ENCODE assay signal across 8 cellular contexts in genomic region chr18:77062518-77063003, GRCh38.
A peak's percentile ranks its signal among the peaks of the same experiment; 100 is the strongest.
DNase-seq lines count a peak whose midpoint lies in the region; ATAC-seq, FAIRE-seq and TF ChIP-seq lines count a peak whose summit lies in the region.

No MANE protein-coding gene starts in this region.

- peaks cover 79% of the 10 kb centered on the region for H3K4me1 Mint-ChIP-seq in activated naive CD8-positive, alpha-beta T cell treated with anti-CD3 and anti-CD28 coated beads for 36 hours
- H3K4me1 Mint-ChIP-seq in natural killer cell treated with Interleukin-12 subunit alpha and Interleukin-12 subunit beta and Interleukin-15 and Interleukin-18, amount 100 ng/mL, for 72 hours (ENCODE audit: low read depth in 2 of 2) = peaks cover 72 to 80% of the 10 kb centered on the region in 2 donors

- peak; percentile 47 for ATAC-seq in HG02571 (IDR thresholded peaks at IDR 0.05; ENCODE audit: unreplicated experiment)
- peak; percentile 7 to 48 for ATAC-seq in natural killer cell treated with Interleukin-12 subunit alpha and Interleukin-12 subunit beta and Interleukin-15 and Interleukin-18, amount 100 ng/mL, for 72 hours

- H3K4me3 Mint-ChIP-seq in activated naive CD8-positive, alpha-beta T cell treated with anti-CD3 and anti-CD28 coated beads for 36 hours = peak overlapping the region; percentile 42
- H3K4me3 Mint-ChIP-seq in natural killer cell treated with Interleukin-12 subunit alpha and Interleukin-12 subunit beta and Interleukin-15 and Interleukin-18, amount 100 ng/mL, for 72 hours = peak overlapping the region; percentile 88

- no peak for TF ChIP-seq POLR2A in GM12892 (IDR thresholded peaks at IDR 0.05; ENCODE audit: low read depth, low read length)

- peaks cover 1% of the 10 kb centered on the region for H3K9me3 Mint-ChIP-seq in activated naive CD8-positive, alpha-beta T cell treated with anti-CD3 and anti-CD28 coated beads for 36 hours
- no peaks in the 10 kb centered on the region for H3K9me3 Mint-ChIP-seq in natural killer cell treated with Interleukin-12 subunit alpha and Interleukin-12 subunit beta and Interleukin-15 and Interleukin-18, amount 100 ng/mL, for 72 hours

- peak; percentile 95 for FAIRE-seq in GM12892 (lab: Jason Lieb, UNC)

- peak overlapping the region; percentile 96 for H3K27ac Mint-ChIP-seq in activated naive CD8-positive, alpha-beta T cell treated with anti-CD3 and anti-CD28 coated beads for 36 hours
- H3K27ac Mint-ChIP-seq in natural killer cell treated with Interleukin-12 subunit alpha and Interleukin-12 subunit beta and Interleukin-15 and Interleukin-18, amount 100 ng/mL, for 72 hours = peak overlapping the region; percentile 95 to 97

- DNase-seq in GM12892 (ENCODE audit: insufficient read length) (no peak), NCI-H2107 (lab: John Stamatoyannopoulos, UW) (peak; percentile 43), SKM-1 treated with dmso at 0.1 percent for 144 hours (lab: John Stamatoyannopoulos, UW; ENCODE audit: unreplicated experiment) (no peak), retina (no peak), NOMO-1 (lab: John Stamatoyannopoulos, UW; ENCODE audit: unreplicated experiment in 2 of 2) (no peak)
- peak; percentile 67 for DNase-seq in activated naive CD8-positive, alpha-beta T cell treated with anti-CD3 and anti-CD28 coated beads for 36 hours
- no peak for DNase-seq in natural killer cell treated with Interleukin-12 subunit alpha and Interleukin-12 subunit beta and Interleukin-15 and Interleukin-18, amount 100 ng/mL, for 72 hours (ENCODE audit: low spot score)

- H3K36me3 Mint-ChIP-seq in activated naive CD8-positive, alpha-beta T cell treated with anti-CD3 and anti-CD28 coated beads for 36 hours = peaks cover 78% of the 10 kb centered on the region
- H3K36me3 Mint-ChIP-seq in natural killer cell treated with Interleukin-12 subunit alpha and Interleukin-12 subunit beta and Interleukin-15 and Interleukin-18, amount 100 ng/mL, for 72 hours = peaks cover 13% of the 10 kb centered on the region

- H3K27me3 Mint-ChIP-seq in activated naive CD8-positive, alpha-beta T cell treated with anti-CD3 and anti-CD28 coated beads for 36 hours = no peaks in the 10 kb centered on the region
- H3K27me3 Mint-ChIP-seq in natural killer cell treated with Interleukin-12 subunit alpha and Interleukin-12 subunit beta and Interleukin-15 and Interleukin-18, amount 100 ng/mL, for 72 hours = no peaks in the 10 kb centered on the region

Comparison
In these comparisons a context has a peak if more than half of its experiments do, and no peak if none do; other contexts are left out.
1. DNase-seq: peak in NCI-H2107 (single experiment) and activated naive CD8-positive, alpha-beta T cell treated with anti-CD3 and anti-CD28 coated beads for 36 hours (single experiment); none in GM12892 (single experiment), natural killer cell treated with Interleukin-12 subunit alpha and Interleukin-12 subunit beta and Interleukin-15 and Interleukin-18, amount 100 ng/mL, for 72 hours (single experiment), SKM-1 treated with dmso at 0.1 percent for 144 hours (single experiment), retina (single experiment) and NOMO-1 (0 of 2).